10 cellular contexts compared by ENCODE assay signal in the genomic region with DNA sequence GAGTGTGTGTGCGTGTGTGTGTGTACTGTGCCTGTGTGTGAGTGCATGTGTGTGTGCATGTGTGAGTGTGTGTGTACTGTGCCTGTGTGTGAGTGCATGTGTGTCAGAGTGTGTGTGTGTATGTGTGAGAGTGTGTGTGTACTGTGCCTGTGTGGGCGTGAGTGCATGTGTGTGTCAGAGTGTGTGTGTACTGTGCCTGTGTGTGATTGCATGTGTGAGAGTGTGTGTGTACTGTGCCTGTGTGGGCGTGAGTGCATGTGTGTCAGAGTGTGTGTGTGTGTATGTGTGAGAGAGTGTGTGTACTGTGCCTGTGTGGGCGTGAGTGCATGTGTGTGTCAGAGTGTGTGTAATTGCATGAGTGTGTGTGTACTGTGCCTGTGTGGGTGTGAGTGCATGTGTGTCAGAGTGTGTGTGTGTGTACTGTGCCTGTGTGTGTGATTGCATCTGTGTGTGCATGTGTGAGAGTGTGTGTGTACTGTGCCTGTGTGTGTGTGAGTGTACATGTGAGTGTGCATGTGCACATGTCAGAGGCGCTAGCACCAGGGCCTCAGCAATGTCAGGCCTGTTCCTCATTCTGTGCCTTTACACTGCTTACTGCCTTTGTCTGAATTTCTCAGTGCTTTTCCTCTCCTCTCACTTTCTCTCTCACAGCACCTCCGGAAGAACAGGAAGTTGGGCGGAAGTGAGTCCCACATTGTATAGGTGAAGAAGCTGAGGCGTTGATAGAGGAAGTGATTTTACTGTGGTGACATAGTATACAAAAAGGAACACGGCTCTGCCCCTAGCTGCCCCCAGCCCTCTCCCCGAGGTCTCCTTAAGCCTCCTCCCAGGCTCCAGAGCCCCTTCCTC. TPM values are rescaled to one million over a fixed set of nuclear protein-coding genes. Genes with fewer than 3 reads are reported as not detected.
DNase-seq lines count a peak whose midpoint lies in the region; ATAC-seq and TF ChIP-seq lines count a peak whose summit lies in the region.
"Had no signal": no experiment of that assay in that cellular context is flagged by ENCODE, and none has a peak within 500 bp of the region (broad histone marks: within the 10 kb centered on the region; RNA-seq: fewer than 3 reads in every experiment).

No MANE protein-coding gene starts in this region.

- no peak overlapping the region for H3K4me3 ChIP-seq in OCI-LY7 (ENCODE audit: low read depth, low read length, poor library complexity, severe bottlenecking)
- no peak overlapping the region for H3K4me3 ChIP-seq in lower lobe of right lung

- CTCF ChIA-PET in OCI-LY7 (lab: Charles Lee; ENCODE audit: unreplicated experiment), result no interaction called here

- no peaks in the 10 kb centered on the region for H3K79me2 ChIP-seq in OCI-LY7 (ENCODE audit: insufficient read depth, low read depth, low read length)

- DNase-seq in OCI-LY7 (ENCODE audit: low spot score) (peak; percentile 58), lower lobe of right lung (no peak), 8988T (no peak), HPDE6-E6E7 (ENCODE audit: extremely low spot score) (no peak), NCI-H2081 treated with DMSO at 0.1 percent for 48 hours (lab: John Stamatoyannopoulos, UW) (no peak), AG20443 (ENCODE audit: low spot score) (no peak)
- DNase-seq: NCI-H146 had no signal

- H3K4me2 ChIP-seq in OCI-LY7 (ENCODE audit: low read length), result peak overlapping the region; percentile 25; the same call in 1 of the 2 replicates

- H3K9me2 ChIP-seq in OCI-LY7 (ENCODE audit: insufficient read depth, low read length), result no peaks in the 10 kb centered on the region

- H3K36me3 ChIP-seq in OCI-LY7 (ENCODE audit: insufficient read depth, low read length), result no peaks in the 10 kb centered on the region
- no peaks in the 10 kb centered on the region for H3K36me3 ChIP-seq in lower lobe of right lung

- H3K4me1 ChIP-seq in OCI-LY7 (ENCODE audit: insufficient read depth, low read length, poor library complexity, severe bottlenecking) (peaks cover 11% of the 10 kb centered on the region), lower lobe of right lung (peaks cover 11% of the 10 kb centered on the region)

- no TSS peak for BruUV-seq in OCI-LY7 (replicated peaks; lab: Mats Ljungman, UMichigan)

- intact Hi-C loops in OCI-LY7 (cut with micrococcal nuclease; ENCODE audit: unreplicated experiment) (no loop called here), lower lobe of right lung (cut with DNase I) (no loop called here)

- H3K27ac ChIP-seq in OCI-LY7 (ENCODE audit: low read depth, low read length, poor library complexity, severe bottlenecking), result peak overlapping the region; percentile 17
- no peak overlapping the region for H3K27ac ChIP-seq in lower lobe of right lung

- no peaks in the 10 kb centered on the region for H3K27me3 ChIP-seq in lower lobe of right lung (ENCODE audit: low read depth)

- peak overlapping the region; percentile 94 for H2AFZ ChIP-seq in OCI-LY7 (ENCODE audit: low read length)

- TF ChIP-seq CTCF in OCI-LY7 (conservative IDR thresholded peaks at IDR 0.05; ENCODE audit: low read length) (no peak), lower lobe of right lung (IDR thresholded peaks at IDR 0.05) (no peak)

- POLR2A ChIA-PET in OCI-LY7 (lab: Charles Lee), result no interaction called here

- ATAC-seq in GM18502 (IDR thresholded peaks at IDR 0.05; ENCODE audit: poor library complexity, unreplicated experiment), result peak; percentile 51
- peak; percentile 64 for ATAC-seq in GM21723 (IDR thresholded peaks at IDR 0.05; ENCODE audit: unreplicated experiment)
- peak; percentile 23 to 28 for ATAC-seq in lower lobe of right lung

- H4K20me1 ChIP-seq in OCI-LY7 (ENCODE audit: insufficient read depth, low read length), result no peaks in the 10 kb centered on the region

- no peaks in the 10 kb centered on the region for H3K9me3 ChIP-seq in OCI-LY7 (ENCODE audit: low read length)
- H3K9me3 ChIP-seq in lower lobe of right lung, result no peaks in the 10 kb centered on the region

RNA-seq across cellular contexts. Expression of gene SLC5A9, which starts 4.9 kb away (rescaled TPM):
- total RNA-seq in OCI-LY7 (2014; rRNA removed; shearing (Covaris generic)), result not detected in 2 replicates
- not detected in 2 replicates for total RNA-seq in OCI-LY7 (2022)
- total RNA-seq in lower lobe of right lung, result 8.2 TPM
- total RNA-seq: RPMI7951 had no signal
